ENCODE assay signal across 8 cellular contexts in genomic region chr9:35657327-35658143, GRCh38. TPM values are rescaled to one million over a fixed set of nuclear protein-coding genes. Genes with fewer than 3 reads are reported as not detected.
DNase-seq lines count a peak whose midpoint lies in the region; ATAC-seq, FAIRE-seq and TF ChIP-seq lines count a peak whose summit lies in the region.

RMRP (minus strand) TSS chr9:35658019.

- H3K27ac ChIP-seq in A673 (ENCODE audit: low read depth, low read length, poor library complexity, severe bottlenecking) (peak within 1 kb of the TSS; percentile 97), small intestine (ENCODE audit: low read depth in 1 of 2, low read length in 1 of 2) (peak within 1 kb of the TSS; percentile 90 to 98)

- TF ChIP-seq CTCF in A673 (conservative IDR thresholded peaks at IDR 0.05; ENCODE audit: low read depth, low read length) (peak; percentile 30; the same call in 1 of the 2 replicates), WI38 (IDR thresholded peaks at IDR 0.05; ENCODE audit: low read depth, low read length) (0 out of 2 replicates have a peak, but pooled peaks have one; percentile 12), bronchial epithelial cell (IDR thresholded peaks at IDR 0.05; ENCODE audit: insufficient read depth, low read length, severe bottlenecking) (peak; percentile 29)

- H3K4me3 ChIP-seq in A673 (ENCODE audit: low read depth, low read length, poor library complexity, severe bottlenecking), result peak within 1 kb of the TSS; percentile 74
- H3K4me3 ChIP-seq in WI38 (ENCODE audit: low read depth, low read length), result peak within 1 kb of the TSS; percentile 82
- H3K4me3 ChIP-seq in bronchial epithelial cell (ENCODE audit: low read depth, low read length), result peak within 1 kb of the TSS; percentile 64
- peak within 1 kb of the TSS; percentile 66 to 89 for H3K4me3 ChIP-seq in small intestine (ENCODE audit: low read depth in 1 of 2, low read length in 2 of 2)

- peak; percentile 100 for DNase-seq in A673 (ENCODE audit: low spot score)
- DNase-seq in NCI-H2227 (lab: John Stamatoyannopoulos, UW; ENCODE audit: unreplicated experiment), result peak; percentile 97
- DNase-seq in bronchial epithelial cell (ENCODE audit: low read depth), result peak; percentile 98
- DNase-seq in iPS-NIHi11 (ENCODE audit: low spot score), result peak; percentile 88
- DNase-seq in small intestine, result peak; percentile 99

- no TSS peak for BruUV-seq in A673 (replicated peaks; lab: Mats Ljungman, UMichigan)

- H3K36me3 ChIP-seq in A673 (ENCODE audit: insufficient read depth, low read length, poor library complexity, severe bottlenecking) (peaks cover 26% of the 10 kb centered on the region), bronchial epithelial cell (ENCODE audit: control insufficient read depth, insufficient read depth, low read length) (peaks cover 1% of the 10 kb centered on the region), small intestine (ENCODE audit: control insufficient read depth in 2 of 2, insufficient read depth in 2 of 2, low read length in 2 of 2) (no peaks in the 10 kb centered on the region)

- WGBS in small intestine, 3 donors, result 0 to 1% (median 1%) methylated on average over 52 of the region's 52 CpGs

- CTCF ChIA-PET in A673 (lab: Charles Lee), result interaction anchor here (0.6 to 1.1 kb wide), 3 partner anchors 39 to 344 kb away, joined by 3 to 8 read pairs (median 5); no protein-coding TSS in a partner anchor

- POLR2A ChIA-PET in A673 (lab: Charles Lee; ENCODE audit: low non-redundant PET), result interaction anchor here (0.6 kb wide), 1 partner anchor 11 kb away, joined by 5 read pairs; no protein-coding TSS in a partner anchor

- no peaks in the 10 kb centered on the region for H3K9me3 ChIP-seq in A673 (ENCODE audit: low read depth, low read length, poor library complexity, severe bottlenecking)
- no peaks in the 10 kb centered on the region for H3K9me3 ChIP-seq in small intestine (ENCODE audit: control insufficient read depth, low read depth)

- peak; percentile 32 for FAIRE-seq in bronchial epithelial cell (lab: Jason Lieb, UNC)
- no peak for FAIRE-seq in small intestine (lab: Jason Lieb, UNC)

- H3K4me1 ChIP-seq in A673 (ENCODE audit: insufficient read depth, low read length, poor library complexity, severe bottlenecking) (peaks cover 11% of the 10 kb centered on the region), small intestine (ENCODE audit: control insufficient read depth in 2 of 2, insufficient read depth in 1 of 2, low read depth in 1 of 2, low read length in 1 of 2) (peaks cover 0 to 4% of the 10 kb centered on the region in 2 donors)

- ATAC-seq in GM18868 (IDR thresholded peaks at IDR 0.05; ENCODE audit: unreplicated experiment) (peak; percentile 91), HG03139 (IDR thresholded peaks at IDR 0.05; ENCODE audit: unreplicated experiment) (peak; percentile 78)

- intact Hi-C loops in A673 (cut with micrococcal nuclease; ENCODE audit: unreplicated experiment), result loop anchor here (1.0 to 5.0 kb wide), 4 partner anchors 11 to 540 kb away; partner anchors contain the start of genes ATOSB, CREB3, SPAG8 and TLN1

- H3K27me3 ChIP-seq in A673 (replicated peaks; ENCODE audit: insufficient read depth, low read depth, low read length, poor library complexity) (no peaks in the 10 kb centered on the region), bronchial epithelial cell (ENCODE audit: control insufficient read depth, insufficient read depth, low read length) (no peaks in the 10 kb centered on the region), small intestine (ENCODE audit: control insufficient read depth in 2 of 2, insufficient read depth in 2 of 2, low read length in 2 of 2) (no peaks in the 10 kb centered on the region)

RNA-seq across cellular contexts. Expression of gene RMRP, which starts in this region (rescaled TPM):
- 13,531 and 14,573 TPM in 2 replicates for total RNA-seq in A673 (2021)
- 15,881 and 37,648 TPM in 2 replicates for total RNA-seq in bronchial epithelial cell
- 100 to 1,000 TPM in 1 of 3 donors, not detected in 2; 269 TPM for polyA plus RNA-seq in small intestine

Comparison
In these comparisons a context has a peak if more than half of its experiments do, and no peak if none do; other contexts are left out.
1. Peak in every context shown above with its lines: DNase-seq, ATAC-seq, H3K4me3 ChIP-seq and H3K27ac ChIP-seq.